In the genomic region with DNA sequence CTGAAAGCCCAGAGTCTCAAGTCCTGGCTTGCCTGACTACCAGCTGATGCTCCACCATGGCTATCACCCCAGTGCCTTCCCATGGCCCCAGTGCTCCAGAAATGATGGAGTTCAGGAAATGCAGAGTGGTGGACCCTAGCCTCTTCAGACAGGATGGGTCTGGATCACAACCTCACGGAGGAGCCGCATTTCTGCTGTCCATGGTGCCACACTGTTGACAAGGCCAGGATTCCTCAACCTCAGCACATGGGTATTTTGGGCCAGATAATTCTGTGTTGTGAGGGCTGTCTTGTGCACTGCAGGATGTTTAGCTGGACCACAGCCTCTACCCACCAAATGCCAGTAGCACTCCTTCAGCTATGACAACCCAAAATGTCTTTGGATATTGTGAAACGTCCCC, we compare ENCODE assay signal across 1 cellular context.
TF ChIP-seq lines count a peak whose summit lies in the region.

No MANE protein-coding gene starts in this region.

TF ChIP-seq in HEK293, 187 proteins besides CTCF, POLR2A, EP300 and RAD21 (continued from another document):
- TF ChIP-seq, protein P1, sequence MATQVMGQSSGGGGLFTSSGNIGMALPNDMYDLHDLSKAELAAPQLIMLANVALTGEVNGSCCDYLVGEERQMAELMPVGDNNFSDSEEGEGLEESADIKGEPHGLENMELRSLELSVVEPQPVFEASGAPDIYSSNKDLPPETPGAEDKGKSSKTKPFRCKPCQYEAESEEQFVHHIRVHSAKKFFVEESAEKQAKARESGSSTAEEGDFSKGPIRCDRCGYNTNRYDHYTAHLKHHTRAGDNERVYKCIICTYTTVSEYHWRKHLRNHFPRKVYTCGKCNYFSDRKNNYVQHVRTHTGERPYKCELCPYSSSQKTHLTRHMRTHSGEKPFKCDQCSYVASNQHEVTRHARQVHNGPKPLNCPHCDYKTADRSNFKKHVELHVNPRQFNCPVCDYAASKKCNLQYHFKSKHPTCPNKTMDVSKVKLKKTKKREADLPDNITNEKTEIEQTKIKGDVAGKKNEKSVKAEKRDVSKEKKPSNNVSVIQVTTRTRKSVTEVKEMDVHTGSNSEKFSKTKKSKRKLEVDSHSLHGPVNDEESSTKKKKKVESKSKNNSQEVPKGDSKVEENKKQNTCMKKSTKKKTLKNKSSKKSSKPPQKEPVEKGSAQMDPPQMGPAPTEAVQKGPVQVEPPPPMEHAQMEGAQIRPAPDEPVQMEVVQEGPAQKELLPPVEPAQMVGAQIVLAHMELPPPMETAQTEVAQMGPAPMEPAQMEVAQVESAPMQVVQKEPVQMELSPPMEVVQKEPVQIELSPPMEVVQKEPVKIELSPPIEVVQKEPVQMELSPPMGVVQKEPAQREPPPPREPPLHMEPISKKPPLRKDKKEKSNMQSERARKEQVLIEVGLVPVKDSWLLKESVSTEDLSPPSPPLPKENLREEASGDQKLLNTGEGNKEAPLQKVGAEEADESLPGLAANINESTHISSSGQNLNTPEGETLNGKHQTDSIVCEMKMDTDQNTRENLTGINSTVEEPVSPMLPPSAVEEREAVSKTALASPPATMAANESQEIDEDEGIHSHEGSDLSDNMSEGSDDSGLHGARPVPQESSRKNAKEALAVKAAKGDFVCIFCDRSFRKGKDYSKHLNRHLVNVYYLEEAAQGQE (tag by site-specific recombination; IDR thresholded peaks at IDR 0.05): peak; percentile 96
